Comparison of ENCODE assay signal across 18 cellular contexts in genomic region chr12:125856899-125857298, GRCh38.
DNase-seq lines count a peak whose midpoint lies in the region; ATAC-seq and TF ChIP-seq lines count a peak whose summit lies in the region.
"Had no signal": no experiment of that assay in that cellular context is flagged by ENCODE, and none has a peak within 500 bp of the region (broad histone marks: within the 10 kb centered on the region; RNA-seq: fewer than 3 reads in every experiment).

No MANE protein-coding gene starts in this region.

- no peak overlapping the region for H3K4me3 ChIP-seq in hepatocyte
- H3K4me3 ChIP-seq: SJSA1 had no signal

- 64% methylated on average over 3 of the region's 3 CpGs for WGBS in hepatocyte (ENCODE audit: low lambda C conversion rate, missing lambda C conversion rate)

- H3K9me3 ChIP-seq in hepatocyte (ENCODE audit: low read depth): no peaks in the 10 kb centered on the region
- H3K9me3 ChIP-seq: SJSA1 had no signal

- no peak overlapping the region for H2AFZ ChIP-seq in hepatocyte

- H3K79me2 ChIP-seq in hepatocyte: no peaks in the 10 kb centered on the region

- no peak overlapping the region for H3K4me2 ChIP-seq in hepatocyte

- H3K36me3 ChIP-seq in hepatocyte (replicated peaks; ENCODE audit: insufficient read depth, low read depth): no peaks in the 10 kb centered on the region
- H3K36me3 ChIP-seq: SJSA1 had no signal

- H3K27ac ChIP-seq in hepatocyte: no peak overlapping the region
- H3K27ac ChIP-seq: SJSA1 had no signal

- H4K20me1 ChIP-seq in hepatocyte (ENCODE audit: insufficient read depth, poor library complexity, severe bottlenecking): no peaks in the 10 kb centered on the region

- no peaks in the 10 kb centered on the region for H3K27me3 ChIP-seq in hepatocyte
- H3K27me3 ChIP-seq: SJSA1 had no signal

- DNase-seq in NCI-H748 (lab: John Stamatoyannopoulos, UW; ENCODE audit: unreplicated experiment): peak; percentile 17
- DNase-seq in NCI-H748 treated with DMSO at 0.1 percent for 48 hours (lab: John Stamatoyannopoulos, UW): no peak
- DNase-seq in NCI-H1930 (lab: John Stamatoyannopoulos, UW): peak; percentile 2 to 6
- DNase-seq in hepatocyte (ENCODE audit: low spot score): no peak
- no peak for DNase-seq in T-helper 9 cell
- no peak for DNase-seq in activated CD4-positive, alpha-beta T cell treated with anti-CD3 and anti-CD28 coated beads, Interleukin-2, amount 50 U/mL, for 48 hours
- DNase-seq: EL, HCEC 1CT, KBM-7, NCI-H1105, NCI-H2081, NCI-H446 treated with DMSO at 0.1 percent for 48 hours, NCI-H774, OCI-M1, T-helper 1 cell had no signal

- no peaks in the 10 kb centered on the region for H3K9me2 ChIP-seq in hepatocyte (replicated peaks; ENCODE audit: insufficient read depth)

- ATAC-seq in HG03159 (IDR thresholded peaks at IDR 0.05; ENCODE audit: unreplicated experiment): no peak
- ATAC-seq: Right ventricle myocardium inferior had no signal

- TF ChIP-seq CTCF in hepatocyte (IDR thresholded peaks at IDR 0.05; ENCODE audit: poor library complexity): peak; percentile 3

- no peaks in the 10 kb centered on the region for H3K4me1 ChIP-seq in hepatocyte (ENCODE audit: insufficient read depth)
- H3K4me1 ChIP-seq: SJSA1 had no signal

Comparison
In these comparisons a context has a peak if more than half of its experiments do, and no peak if none do; other contexts are left out.
1. DNase-seq: peak in NCI-H748 (single experiment) and NCI-H1930 (2 of 2); none in NCI-H748 treated with DMSO at 0.1 percent for 48 hours (single experiment), hepatocyte (single experiment), T-helper 9 cell (single experiment) and activated CD4-positive, alpha-beta T cell treated with anti-CD3 and anti-CD28 coated beads, Interleukin-2, amount 50 U/mL, for 48 hours (0 of 2).